11 cellular contexts compared by ENCODE assay signal in genomic region chr15:74777769-74778598, GRCh38. TPM values are rescaled to one million over a fixed set of nuclear protein-coding genes. Genes with fewer than 3 reads are reported as not detected.
DNase-seq lines count a peak whose midpoint lies in the region; ATAC-seq and TF ChIP-seq lines count a peak whose summit lies in the region.
"Had no signal": no experiment of that assay in that cellular context is flagged by ENCODE, and none has a peak within 500 bp of the region (broad histone marks: within the 10 kb centered on the region; RNA-seq: fewer than 3 reads in every experiment).

No MANE protein-coding gene starts in this region.

- no peaks in the 10 kb centered on the region for H3F3A ChIP-seq in smooth muscle cell (ENCODE audit: low read depth)

- H3K27ac ChIP-seq in smooth muscle cell (ENCODE audit: low read depth) = no peak overlapping the region

- in situ Hi-C loops in KBM-7 (cut with MboI; ENCODE audit: low pct_unique_long_range_greater_than_20kb, low sequenced_read_pairs) = no loop called here

- H3K4me3 ChIP-seq in smooth muscle cell = no peak overlapping the region

- H3K36me3 ChIP-seq in smooth muscle cell (ENCODE audit: low read depth) = no peaks in the 10 kb centered on the region

- H3K4me1 Mint-ChIP-seq in activated CD4-positive, alpha-beta T cell treated with anti-CD3 and anti-CD28 coated beads, Interleukin-2, amount 10 ng/mL, durations not matched to agents 24 days and 14 days = peaks cover 72% of the 10 kb centered on the region
- peaks cover 68% of the 10 kb centered on the region for H3K4me1 Mint-ChIP-seq in central memory CD8-positive, alpha-beta T cell

- WGBS in smooth muscle cell (ENCODE audit: low lambda C conversion rate) = 84% methylated on average over 6 of the region's 6 CpGs

- H3K27me3 ChIP-seq in smooth muscle cell (ENCODE audit: low read depth) = no peaks in the 10 kb centered on the region

- H3K27ac Mint-ChIP-seq in activated CD4-positive, alpha-beta T cell treated with anti-CD3 and anti-CD28 coated beads, Interleukin-2, amount 10 ng/mL, durations not matched to agents 24 days and 14 days = peak overlapping the region; percentile 96
- peak overlapping the region; percentile 99 for H3K27ac Mint-ChIP-seq in central memory CD8-positive, alpha-beta T cell (ENCODE audit: low read depth)

- intact Hi-C loops in activated CD4-positive, alpha-beta T cell treated with anti-CD3 and anti-CD28 coated beads, Interleukin-2, amount 10 ng/mL, durations not matched to agents 24 days and 14 days (cut with micrococcal nuclease) = loop anchor here (1.0 kb wide), 1 partner anchor 10 kb away; no protein-coding TSS in a partner anchor

- no peak for DNase-seq in activated CD4-positive, alpha-beta T cell treated with anti-CD3 and anti-CD28 coated beads, Interleukin-2, amount 10 ng/mL, durations not matched to agents 24 days and 14 days
- no peak for DNase-seq in activated CD4-positive, alpha-beta T cell treated with anti-CD3 and anti-CD28 coated beads, Interleukin-2, amount 50 U/mL, for 4 hours
- DNase-seq in KBM-7 = peak; percentile 47
- DNase-seq in central memory CD8-positive, alpha-beta T cell (ENCODE audit: low spot score in 2 of 2) = no peak
- DNase-seq in smooth muscle cell (lab: John Stamatoyannopoulos, UW; ENCODE audit: unreplicated experiment) = no peak
- DNase-seq in A172 (ENCODE audit: low spot score) = no peak
- DNase-seq in HPDE6-E6E7 (ENCODE audit: extremely low spot score) = no peak
- DNase-seq: posterior cingulate gyrus had no signal

- ATAC-seq in central memory CD8-positive, alpha-beta T cell (replicated peaks; ENCODE audit: extremely low read depth, poor library complexity, severe bottlenecking) = no peak
- no peak for ATAC-seq in HG02798 (IDR thresholded peaks at IDR 0.05; ENCODE audit: poor library complexity, unreplicated experiment)
- ATAC-seq: Panc1 had no signal

- H2AFZ ChIP-seq in smooth muscle cell (ENCODE audit: low read depth) = no peak overlapping the region

- peak overlapping the region; percentile 82 for H3K4me3 Mint-ChIP-seq in activated CD4-positive, alpha-beta T cell treated with anti-CD3 and anti-CD28 coated beads, Interleukin-2, amount 10 ng/mL, durations not matched to agents 24 days and 14 days
- H3K4me3 Mint-ChIP-seq in central memory CD8-positive, alpha-beta T cell = peak overlapping the region; percentile 87

- peaks cover 15% of the 10 kb centered on the region for H3K4me1 ChIP-seq in smooth muscle cell (ENCODE audit: low read depth)

- peaks cover 9% of the 10 kb centered on the region for H3K79me2 ChIP-seq in smooth muscle cell (ENCODE audit: low read depth)

- TF ChIP-seq CTCF in smooth muscle cell (IDR thresholded peaks at IDR 0.05; ENCODE audit: borderline replicate concordance, insufficient read depth, poor library complexity, severe bottlenecking) = no peak

- no peaks in the 10 kb centered on the region for H3K27me3 Mint-ChIP-seq in activated CD4-positive, alpha-beta T cell treated with anti-CD3 and anti-CD28 coated beads, Interleukin-2, amount 10 ng/mL, durations not matched to agents 24 days and 14 days
- no peaks in the 10 kb centered on the region for H3K27me3 Mint-ChIP-seq in central memory CD8-positive, alpha-beta T cell

- no peaks in the 10 kb centered on the region for H3K9me3 Mint-ChIP-seq in activated CD4-positive, alpha-beta T cell treated with anti-CD3 and anti-CD28 coated beads, Interleukin-2, amount 10 ng/mL, durations not matched to agents 24 days and 14 days
- H3K9me3 Mint-ChIP-seq in central memory CD8-positive, alpha-beta T cell = no peaks in the 10 kb centered on the region

- H4K20me1 ChIP-seq in smooth muscle cell (ENCODE audit: low read depth) = peaks cover 4% of the 10 kb centered on the region

- no peaks in the 10 kb centered on the region for H3K9me3 ChIP-seq in smooth muscle cell (replicated peaks; ENCODE audit: low read depth)

- H3K9ac ChIP-seq in smooth muscle cell (ENCODE audit: low read depth) = no peak overlapping the region

- peak overlapping the region; percentile 44 for H3K4me2 ChIP-seq in smooth muscle cell

- peaks cover 8% of the 10 kb centered on the region for H3K36me3 Mint-ChIP-seq in activated CD4-positive, alpha-beta T cell treated with anti-CD3 and anti-CD28 coated beads, Interleukin-2, amount 10 ng/mL, durations not matched to agents 24 days and 14 days (ENCODE audit: low read depth)
- H3K36me3 Mint-ChIP-seq in central memory CD8-positive, alpha-beta T cell (ENCODE audit: insufficient read depth) = peaks cover 14% of the 10 kb centered on the region

RNA-seq across cellular contexts. Expression of gene CSK, which starts 3.9 kb away (rescaled TPM):
- 332 and 340 TPM in 2 replicates for total RNA-seq in activated CD4-positive, alpha-beta T cell treated with anti-CD3 and anti-CD28 coated beads, Interleukin-2, amount 10 ng/mL, durations not matched to agents 24 days and 14 days
- 10.4 and 19.6 TPM in 2 replicates for total RNA-seq in smooth muscle cell
- 14.1 and 16.5 TPM in 2 replicates for polyA plus RNA-seq in smooth muscle cell
- total RNA-seq in A172 (2014; rRNA removed; shearing (Covaris generic)) = 28.3 and 29.8 TPM in 2 replicates

RNA-seq across cellular contexts. Expression of gene CYP1A2, which starts 29.3 kb away (rescaled TPM):
- total RNA-seq in activated CD4-positive, alpha-beta T cell treated with anti-CD3 and anti-CD28 coated beads, Interleukin-2, amount 10 ng/mL, durations not matched to agents 24 days and 14 days = not detected in 2 replicates
- total RNA-seq in smooth muscle cell = not detected in 2 replicates
- polyA plus RNA-seq in smooth muscle cell = not detected in 2 replicates
- not detected in 2 replicates for total RNA-seq in A172 (2014; rRNA removed; shearing (Covaris generic))
- total RNA-seq: H1 had no signal
- polyA plus RNA-seq: H1 had no signal

RNA-seq across cellular contexts. Expression of gene LMAN1L, which starts 34.7 kb away (rescaled TPM):
- 0.33 and 0.36 TPM in 2 replicates for total RNA-seq in activated CD4-positive, alpha-beta T cell treated with anti-CD3 and anti-CD28 coated beads, Interleukin-2, amount 10 ng/mL, durations not matched to agents 24 days and 14 days
- not detected in 2 replicates for total RNA-seq in smooth muscle cell
- not detected in 2 replicates for polyA plus RNA-seq in smooth muscle cell
- total RNA-seq in A172 (2014; rRNA removed; shearing (Covaris generic)) = not detected in 2 replicates
- total RNA-seq: H1 had no signal
- polyA plus RNA-seq: H1 had no signal

RNA-seq across cellular contexts. Expression of gene CPLX3, which starts 48.4 kb away (rescaled TPM):
- 0.09 TPM in 2 replicates for total RNA-seq in activated CD4-positive, alpha-beta T cell treated with anti-CD3 and anti-CD28 coated beads, Interleukin-2, amount 10 ng/mL, durations not matched to agents 24 days and 14 days
- total RNA-seq in smooth muscle cell = 0.04 and 0.22 TPM in 2 replicates
- not detected in 2 replicates for polyA plus RNA-seq in smooth muscle cell
- total RNA-seq in A172 (2014; rRNA removed; shearing (Covaris generic)) = not detected in 2 replicates
- total RNA-seq: H1 had no signal

RNA-seq across cellular contexts. Expression of gene CYP1A1, which starts 52.7 kb away (rescaled TPM):
- total RNA-seq in activated CD4-positive, alpha-beta T cell treated with anti-CD3 and anti-CD28 coated beads, Interleukin-2, amount 10 ng/mL, durations not matched to agents 24 days and 14 days = 0.31 and 0.42 TPM in 2 replicates
- total RNA-seq in smooth muscle cell = 0.81 and 1.9 TPM in 2 replicates
- polyA plus RNA-seq in smooth muscle cell = 0.09 and 0.13 TPM in 2 replicates
- total RNA-seq in A172 (2014; rRNA removed; shearing (Covaris generic)) = 0.17 and 0.22 TPM in 2 replicates

Comparison
In these comparisons a context has a peak if more than half of its experiments do, and no peak if none do; other contexts are left out.
1. RNA of gene CSK, which starts 3.9 kb away (total RNA-seq): 332 to 340 TPM in activated CD4-positive, alpha-beta T cell treated with anti-CD3 and anti-CD28 coated beads, Interleukin-2, amount 10 ng/mL, durations not matched to agents 24 days and 14 days; 28.3 to 29.8 TPM in A172 and 10.4 to 19.6 TPM in smooth muscle cell; every median in the first group is over 10 times any median in the second.